9 cellular contexts compared by ENCODE assay signal in genomic region chr4:87465739-87466366, GRCh38. TPM values are rescaled to one million over a fixed set of nuclear protein-coding genes. Genes with fewer than 3 reads are reported as not detected.
A peak's percentile ranks its signal among the peaks of the same experiment; 100 is the strongest.
DNase-seq lines count a peak whose midpoint lies in the region; ATAC-seq and TF ChIP-seq lines count a peak whose summit lies in the region.
"Had no signal": no experiment of that assay in that cellular context is flagged by ENCODE, and none has a peak within 500 bp of the region (broad histone marks: within the 10 kb centered on the region; RNA-seq: fewer than 3 reads in every experiment).

No MANE protein-coding gene starts in this region.

- peak; percentile 1 for DNase-seq in activated CD8-positive, alpha-beta memory T cell treated with anti-CD3 and anti-CD28 coated beads, Interleukin-2, amount 50 U/mL, for 1 hour (ENCODE audit: extremely low read depth)
- DNase-seq in activated CD8-positive, alpha-beta memory T cell treated with anti-CD3 and anti-CD28 coated beads, Interleukin-2, amount 50 U/mL, for 48 hours: no peak
- DNase-seq in SKM-1 (lab: John Stamatoyannopoulos, UW; ENCODE audit: unreplicated experiment) (peak; percentile 42), fibroblast of the aortic adventitia (ENCODE audit: low read depth) (peak; percentile 81), pons (ENCODE audit: low spot score) (peak; percentile 75), ureter (ENCODE audit: low spot score) (no peak)
- DNase-seq in stimulated activated CD4-positive, alpha-beta T cell treated with anti-CD3 and anti-CD28 coated beads, Interleukin-1b, Interleukin-23, amount 100 ng/mL, for 48 hours: no peak
- DNase-seq: stimulated activated naive B cell treated with anti-CD40 and anti-IgM and Interleukin-4, amounts not matched to agents 10 μg/mL and 1 μg/mL and 100 μg/mL, for 72 hours had no signal

- TF ChIP-seq CTCF in fibroblast of the aortic adventitia (IDR thresholded peaks at IDR 0.05; ENCODE audit: insufficient read depth, low read length): peak; percentile 55

- no peak overlapping the region for H3K4me3 ChIP-seq in fibroblast of the aortic adventitia (ENCODE audit: low read depth, low read length)

- ATAC-seq in HG03432 (IDR thresholded peaks at IDR 0.05; ENCODE audit: unreplicated experiment): peak; percentile 69

RNA-seq across cellular contexts. Expression of gene NUDT9, which starts 43.5 kb away (rescaled TPM):
- total RNA-seq in fibroblast of the aortic adventitia (ENCODE audit: low replicate concordance): 15.5 and 61.3 TPM in 2 replicates
- 24.2 TPM for total RNA-seq in ureter

Comparison
In these comparisons a context has a peak if more than half of its experiments do, and no peak if none do; other contexts are left out.
1. DNase-seq: peak in activated CD8-positive, alpha-beta memory T cell treated with anti-CD3 and anti-CD28 coated beads, Interleukin-2, amount 50 U/mL, for 1 hour (single experiment), SKM-1 (single experiment), fibroblast of the aortic adventitia (single experiment) and pons (single experiment); none in activated CD8-positive, alpha-beta memory T cell treated with anti-CD3 and anti-CD28 coated beads, Interleukin-2, amount 50 U/mL, for 48 hours (single experiment), ureter (single experiment) and stimulated activated CD4-positive, alpha-beta T cell treated with anti-CD3 and anti-CD28 coated beads, Interleukin-1b, Interleukin-23, amount 100 ng/mL, for 48 hours (single experiment).